20 cellular contexts compared by ENCODE assay signal in genomic region chr15:90441011-90441410, GRCh38.
"Had no signal": no experiment of that assay in that cellular context is flagged by ENCODE, and none has a peak within 500 bp of the region (broad histone marks: within the 10 kb centered on the region; RNA-seq: fewer than 3 reads in every experiment).

No MANE protein-coding gene starts in this region.

- H3K27ac ChIP-seq: coronary artery, neural progenitor cell, sigmoid colon, spleen, tibial artery, WERI-Rb-1 had no signal

- H3K36me3 ChIP-seq: neural progenitor cell had no signal

- H2AFZ ChIP-seq: neural progenitor cell had no signal

- H3K4me2 ChIP-seq: neural progenitor cell had no signal

- H3K9ac ChIP-seq: neural progenitor cell had no signal

- H3K9me3 Mint-ChIP-seq: activated naive CD8-positive, alpha-beta T cell treated with anti-CD3 and anti-CD28 coated beads, Interleukin-2, amount 50 U/mL, for 24 hours; activated T-helper 1 cell treated with anti-CD3 and anti-CD28 coated beads, Interleukin-12 subunit alpha, Interleukin-12 subunit beta, Interleukin-2, Interleukin-4 antibody, amounts not matched to agents 30 ng/mL and 10 ng/mL and 1 ng/mL, durations not matched to agents 14 hours and 24 hours and 36 hours; neural progenitor cell; T-cell had no signal

- H3K4me3 Mint-ChIP-seq: activated naive CD8-positive, alpha-beta T cell treated with anti-CD3 and anti-CD28 coated beads, Interleukin-2, amount 50 U/mL, for 24 hours; activated T-helper 1 cell treated with anti-CD3 and anti-CD28 coated beads, Interleukin-12 subunit alpha, Interleukin-12 subunit beta, Interleukin-2, Interleukin-4 antibody, amounts not matched to agents 30 ng/mL and 10 ng/mL and 1 ng/mL, durations not matched to agents 14 hours and 24 hours and 36 hours; neural progenitor cell; T-cell had no signal

- H3K9me3 ChIP-seq: sigmoid colon, spleen, tibial artery had no signal

- H3K4me3 ChIP-seq: coronary artery, neural progenitor cell, sigmoid colon, spleen, tibial artery had no signal

- H3K27me3 ChIP-seq: neural progenitor cell, sigmoid colon, spleen, tibial artery had no signal

- H3K27me3 Mint-ChIP-seq: activated naive CD8-positive, alpha-beta T cell treated with anti-CD3 and anti-CD28 coated beads, Interleukin-2, amount 50 U/mL, for 24 hours; T-cell had no signal

- H3K4me1 ChIP-seq: neural progenitor cell had no signal

- H3K27ac Mint-ChIP-seq: activated naive CD8-positive, alpha-beta T cell treated with anti-CD3 and anti-CD28 coated beads, Interleukin-2, amount 50 U/mL, for 24 hours; activated T-helper 1 cell treated with anti-CD3 and anti-CD28 coated beads, Interleukin-12 subunit alpha, Interleukin-12 subunit beta, Interleukin-2, Interleukin-4 antibody, amounts not matched to agents 30 ng/mL and 10 ng/mL and 1 ng/mL, durations not matched to agents 14 hours and 24 hours and 36 hours; neural progenitor cell; T-cell had no signal

- DNase-seq: activated gamma-delta T cell; activated naive CD4-positive, alpha-beta T cell treated with anti-CD3 and anti-CD28 coated beads, Interleukin-2, amount 50 U/mL, for 16 hours; activated naive CD8-positive, alpha-beta T cell treated with anti-CD3 and anti-CD28 coated beads, Interleukin-2, amount 50 U/mL, for 24 hours; cerebellar nuclear complex; erythroblast; foreskin fibroblast; hippocampal formation; mesenchymal stem cell; posterior cingulate gyrus; sigmoid colon; spleen; stimulated activated CD4-positive, alpha-beta T cell treated with anti-CD3 and anti-CD28 coated beads, Interleukin-4, amount 100 ng/mL, for 1 hour; stimulated activated naive CD4-positive, alpha-beta T cell treated with Interleukin-2 at 50 U/mL for 16 hours; substantia nigra; T-cell; tibial artery; WERI-Rb-1 had no signal

- ATAC-seq: activated naive CD8-positive, alpha-beta T cell treated with anti-CD3 and anti-CD28 coated beads, Interleukin-2, amount 50 U/mL, for 24 hours; T-cell had no signal

- H3K4me1 Mint-ChIP-seq: neural progenitor cell had no signal
